In the genomic region with DNA sequence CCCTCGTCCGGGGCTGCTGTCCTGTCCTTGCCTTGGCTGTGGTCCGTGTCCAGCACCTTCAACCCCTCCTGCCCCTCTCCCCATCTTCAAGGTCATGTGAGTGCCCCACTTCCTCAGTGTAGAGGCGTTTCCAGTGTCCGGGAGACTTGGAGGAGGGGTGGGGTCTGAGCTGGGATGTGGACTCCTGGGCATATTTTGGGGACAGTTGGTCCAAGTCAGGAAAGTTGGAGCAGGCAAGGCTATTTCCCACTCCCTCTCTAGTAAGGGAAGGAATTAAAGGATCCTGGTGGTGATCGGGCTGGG, we compare ENCODE assay signal across 18 cellular contexts. TPM values are rescaled to one million over a fixed set of nuclear protein-coding genes. Genes with fewer than 3 reads are reported as not detected.
DNase-seq lines count a peak whose midpoint lies in the region; ATAC-seq and TF ChIP-seq lines count a peak whose summit lies in the region.
"Had no signal": no experiment of that assay in that cellular context is flagged by ENCODE, and none has a peak within 500 bp of the region (broad histone marks: within the 10 kb centered on the region; RNA-seq: fewer than 3 reads in every experiment).

No MANE protein-coding gene starts in this region.

- peaks cover 34% of the 10 kb centered on the region for H4K20me1 ChIP-seq in Loucy (ENCODE audit: insufficient read depth, low read length, poor library complexity, severe bottlenecking)

- H3K79me2 ChIP-seq in Loucy (ENCODE audit: insufficient read depth, low read length): peaks cover 73% of the 10 kb centered on the region
- peaks cover 41% of the 10 kb centered on the region for H3K79me2 ChIP-seq in trophoblast cell (ENCODE audit: control insufficient read depth, insufficient read depth, low read length, poor library complexity)

- no peak overlapping the region for H3K14ac ChIP-seq in trophoblast cell (ENCODE audit: low read length)

- H3K18ac ChIP-seq in trophoblast cell (ENCODE audit: low read length): no peak overlapping the region

- intact Hi-C loops in CD4-positive, alpha-beta memory T cell (cut with micrococcal nuclease): no loop called here
- intact Hi-C loops in activated T-helper 2 cell treated with anti-CD3 and anti-CD28 coated beads, Interferon-gamma antibody, Interleukin-2, Interleukin-4, amounts not matched to agents 10 μg/mL and 5 μg/mL and 100 μg/mL, durations not matched to agents 14 hours and 24 hours and 36 hours (cut with micrococcal nuclease): loop anchor here (5.0 kb wide), 1 partner anchor 74 kb away; no protein-coding TSS in a partner anchor

- no peak overlapping the region for H3K4me3 ChIP-seq in CD4-positive, alpha-beta memory T cell (ENCODE audit: low read length in 2 of 2)
- H3K4me3 ChIP-seq in Loucy (ENCODE audit: low read length, poor library complexity, severe bottlenecking): peak overlapping the region; percentile 98
- H3K4me3 ChIP-seq in fibroblast of the aortic adventitia (ENCODE audit: low read depth, low read length): peak overlapping the region; percentile 25
- H3K4me3 ChIP-seq in trophoblast cell (ENCODE audit: low read depth, low read length): no peak overlapping the region

- no peak overlapping the region for H3K27ac ChIP-seq in CD4-positive, alpha-beta memory T cell (ENCODE audit: low read depth, low read length)
- no peak overlapping the region for H3K27ac ChIP-seq in trophoblast cell (ENCODE audit: low read depth, low read length)
- H3K27ac ChIP-seq: esophagus squamous epithelium, prostate gland had no signal

- H3K4ac ChIP-seq in trophoblast cell (ENCODE audit: low read depth, low read length): peak overlapping the region; percentile 53

- H3K36me3 Mint-ChIP-seq in CD4-positive, alpha-beta memory T cell: peaks cover 0 to 2% of the 10 kb centered on the region in 2 donors
- H3K36me3 Mint-ChIP-seq in activated T-helper 2 cell treated with anti-CD3 and anti-CD28 coated beads, Interferon-gamma antibody, Interleukin-2, Interleukin-4, amounts not matched to agents 10 μg/mL and 5 μg/mL and 100 μg/mL, durations not matched to agents 14 hours and 24 hours and 36 hours (ENCODE audit: low read depth): peaks cover 13% of the 10 kb centered on the region

- no peak overlapping the region for H4K12ac ChIP-seq in trophoblast cell (ENCODE audit: low read depth, low read length)

- H3K9me2 ChIP-seq in Loucy (replicated peaks; ENCODE audit: low read depth, low read length): no peaks in the 10 kb centered on the region

- H2BK12ac ChIP-seq in trophoblast cell (ENCODE audit: low read length): no peak overlapping the region

- no peak for ATAC-seq in HG02623 (IDR thresholded peaks at IDR 0.05; ENCODE audit: unreplicated experiment)

- H3K4me3 Mint-ChIP-seq in CD4-positive, alpha-beta memory T cell: peak overlapping the region in 5 of 8 donors; percentile 11 to 60 (median 46)
- H3K4me3 Mint-ChIP-seq in activated T-helper 2 cell treated with anti-CD3 and anti-CD28 coated beads, Interferon-gamma antibody, Interleukin-2, Interleukin-4, amounts not matched to agents 10 μg/mL and 5 μg/mL and 100 μg/mL, durations not matched to agents 14 hours and 24 hours and 36 hours (ENCODE audit: low read depth): no peak overlapping the region

- H3K27ac Mint-ChIP-seq in CD4-positive, alpha-beta memory T cell: peak overlapping the region in 2 of 7 donors; percentile 66 to 71
- H3K27ac Mint-ChIP-seq in activated T-helper 2 cell treated with anti-CD3 and anti-CD28 coated beads, Interferon-gamma antibody, Interleukin-2, Interleukin-4, amounts not matched to agents 10 μg/mL and 5 μg/mL and 100 μg/mL, durations not matched to agents 14 hours and 24 hours and 36 hours: no peak overlapping the region
- H3K27ac Mint-ChIP-seq: T-helper 1 cell treated with Interleukin-12 subunit alpha and Interleukin-12 subunit beta and Interleukin-4 antibody, amounts not matched to agents 30 μg/mL and 1 μg/mL, for 36 hours had no signal

- H3K4me1 ChIP-seq in CD4-positive, alpha-beta memory T cell (ENCODE audit: insufficient read depth, low read length): peaks cover 29% of the 10 kb centered on the region
- H3K4me1 ChIP-seq in Loucy (ENCODE audit: insufficient read depth, low read length, poor library complexity, severe bottlenecking) (peaks cover 29% of the 10 kb centered on the region), trophoblast cell (ENCODE audit: control insufficient read depth in 1 of 2, insufficient read depth in 2 of 2, low read length in 2 of 2) (peaks cover 21 to 25% of the 10 kb centered on the region in 2 experiments)

- H3K36me3 ChIP-seq in CD4-positive, alpha-beta memory T cell (ENCODE audit: insufficient read depth, low read length): no peaks in the 10 kb centered on the region
- H3K36me3 ChIP-seq in Loucy (ENCODE audit: insufficient read depth, low read length) (no peaks in the 10 kb centered on the region), trophoblast cell (ENCODE audit: control insufficient read depth in 1 of 2, insufficient read depth in 2 of 2, low read length in 2 of 2) (peaks cover 19 to 21% of the 10 kb centered on the region in 2 experiments)
- H3K36me3 ChIP-seq: prostate gland, upper lobe of left lung had no signal

- H4K91ac ChIP-seq in trophoblast cell (ENCODE audit: low read depth, low read length): no peak overlapping the region

- peaks cover 12% of the 10 kb centered on the region for H3K79me1 ChIP-seq in trophoblast cell (ENCODE audit: low read length)

- H3K9ac ChIP-seq in Loucy (ENCODE audit: low read depth, low read length, poor library complexity, severe bottlenecking) (peak overlapping the region; percentile 99), trophoblast cell (ENCODE audit: low read length) (peak overlapping the region; percentile 37)

- no CpG with 5 or more reads among the region's 6 CpGs for WGBS in trophoblast cell (ENCODE audit: extremely low coverage, insufficient coverage, insufficient read length)

- DNase-seq in CD4-positive, alpha-beta memory T cell: no peak
- DNase-seq in fibroblast of the aortic adventitia (ENCODE audit: low read depth): no peak
- no peak for DNase-seq in trophoblast cell
- DNase-seq in activated T-helper 2 cell treated with anti-CD3 and anti-CD28 coated beads, Interferon-gamma antibody, Interleukin-2, Interleukin-4, amounts not matched to agents 10 μg/mL and 5 μg/mL and 100 μg/mL, durations not matched to agents 14 hours and 24 hours and 36 hours (ENCODE audit: low spot score): no peak
- no peak for DNase-seq in SKM-1 (lab: John Stamatoyannopoulos, UW; ENCODE audit: unreplicated experiment)
- DNase-seq: activated gamma-delta T cell; cortex of kidney; esophagus squamous epithelium; kidney glomerular epithelial cell; NCI-H146; NCI-H2227 treated with DMSO at 0.1 percent for 48 hours; RPMI8226; stimulated activated naive CD4-positive, alpha-beta T cell treated with Interleukin-2 at 50 U/mL for 16 hours had no signal

- H2BK120ac ChIP-seq in trophoblast cell (ENCODE audit: insufficient read depth, low read length, poor library complexity): no peak overlapping the region

- no peak overlapping the region for H4K8ac ChIP-seq in trophoblast cell (ENCODE audit: low read depth, low read length)

- POLR2A ChIA-PET in CD4-positive, alpha-beta memory T cell (lab: Charles Lee; ENCODE audit: partially characterized antibody): interaction anchor here (1.5 kb wide), 1 partner anchor 34 kb away, joined by 4 read pairs; a partner anchor contains a TSS

- no peaks in the 10 kb centered on the region for H3K9me3 Mint-ChIP-seq in CD4-positive, alpha-beta memory T cell
- no peaks in the 10 kb centered on the region for H3K9me3 Mint-ChIP-seq in activated T-helper 2 cell treated with anti-CD3 and anti-CD28 coated beads, Interferon-gamma antibody, Interleukin-2, Interleukin-4, amounts not matched to agents 10 μg/mL and 5 μg/mL and 100 μg/mL, durations not matched to agents 14 hours and 24 hours and 36 hours
- H3K9me3 Mint-ChIP-seq: T-helper 1 cell treated with Interleukin-12 subunit alpha and Interleukin-12 subunit beta and Interleukin-4 antibody, amounts not matched to agents 30 μg/mL and 1 μg/mL, for 36 hours had no signal

- no peak for TF ChIP-seq CTCF in Loucy (conservative IDR thresholded peaks at IDR 0.05; ENCODE audit: low read length)
- TF ChIP-seq CTCF in fibroblast of the aortic adventitia (IDR thresholded peaks at IDR 0.05; ENCODE audit: insufficient read depth, low read length): no peak

- H2BK5ac ChIP-seq in trophoblast cell (ENCODE audit: low read depth, low read length, poor library complexity): no peak overlapping the region

- no peaks in the 10 kb centered on the region for H3K27me3 ChIP-seq in CD4-positive, alpha-beta memory T cell (ENCODE audit: insufficient read depth, low read length)
- H3K27me3 ChIP-seq in Loucy (ENCODE audit: insufficient read depth, low read length, poor library complexity, severe bottlenecking) (peaks cover 5% of the 10 kb centered on the region), trophoblast cell (ENCODE audit: insufficient read depth, low read length) (no peaks in the 10 kb centered on the region)
- H3K27me3 ChIP-seq: esophagus squamous epithelium, upper lobe of left lung had no signal

- H2AFZ ChIP-seq in Loucy (ENCODE audit: low read length) (no peak overlapping the region), trophoblast cell (ENCODE audit: insufficient read depth, low read length, poor library complexity) (no peak overlapping the region)

- no peak overlapping the region for H2AK5ac ChIP-seq in trophoblast cell (ENCODE audit: low read length)

- H3K23ac ChIP-seq in trophoblast cell (ENCODE audit: low read length): no peak overlapping the region

- no peaks in the 10 kb centered on the region for H3K27me3 Mint-ChIP-seq in CD4-positive, alpha-beta memory T cell
- no peaks in the 10 kb centered on the region for H3K27me3 Mint-ChIP-seq in activated T-helper 2 cell treated with anti-CD3 and anti-CD28 coated beads, Interferon-gamma antibody, Interleukin-2, Interleukin-4, amounts not matched to agents 10 μg/mL and 5 μg/mL and 100 μg/mL, durations not matched to agents 14 hours and 24 hours and 36 hours (ENCODE audit: low read depth)

- H3F3A ChIP-seq in Loucy (ENCODE audit: low read depth): no peaks in the 10 kb centered on the region

- peak overlapping the region; percentile 99 for H3K4me2 ChIP-seq in Loucy (ENCODE audit: low read depth, low read length, poor library complexity, severe bottlenecking)
- peak overlapping the region; percentile 16 for H3K4me2 ChIP-seq in trophoblast cell (ENCODE audit: low read length)

- CTCF ChIA-PET in CD4-positive, alpha-beta memory T cell (lab: Charles Lee; ENCODE audit: partially characterized antibody): no interaction called here

- H3K9me3 ChIP-seq in CD4-positive, alpha-beta memory T cell (ENCODE audit: control insufficient read depth in 1 of 2, low read length in 2 of 2): no peaks in the 10 kb centered on the region
- no peaks in the 10 kb centered on the region for H3K9me3 ChIP-seq in Loucy (ENCODE audit: insufficient read depth, low read depth, low read length)
- peaks cover 7% of the 10 kb centered on the region for H3K9me3 ChIP-seq in trophoblast cell (ENCODE audit: insufficient read depth, low read depth, low read length)
- H3K9me3 ChIP-seq: esophagus squamous epithelium, prostate gland, upper lobe of left lung had no signal

- H3K4me1 Mint-ChIP-seq in CD4-positive, alpha-beta memory T cell: peaks cover 10 to 32% (median 19%) of the 10 kb centered on the region in 4 donors
- H3K4me1 Mint-ChIP-seq in activated T-helper 2 cell treated with anti-CD3 and anti-CD28 coated beads, Interferon-gamma antibody, Interleukin-2, Interleukin-4, amounts not matched to agents 10 μg/mL and 5 μg/mL and 100 μg/mL, durations not matched to agents 14 hours and 24 hours and 36 hours (ENCODE audit: low read depth): peaks cover 14% of the 10 kb centered on the region

RNA-seq across cellular contexts. Expression of a gene that starts 3.0 kb away (rescaled TPM):
- 10 to 100 TPM; 66.1 to 73.8 TPM for total RNA-seq in CD4-positive, alpha-beta memory T cell
- polyA plus RNA-seq in CD4-positive, alpha-beta memory T cell: 1 to 10 TPM; 2.9 to 5.0 TPM
- 15.0 and 24.2 TPM in 2 replicates for total RNA-seq in fibroblast of the aortic adventitia (ENCODE audit: low replicate concordance)
- 63.6 and 66.1 TPM in 2 replicates for polyA plus RNA-seq in trophoblast cell (2013)
- 35.0 and 39.2 TPM in 2 replicates for total RNA-seq in activated T-helper 2 cell treated with anti-CD3 and anti-CD28 coated beads, Interferon-gamma antibody, Interleukin-2, Interleukin-4, amounts not matched to agents 10 μg/mL and 5 μg/mL and 100 μg/mL, durations not matched to agents 14 hours and 24 hours and 36 hours

RNA-seq across cellular contexts. Expression of a gene that starts 19.6 kb away (rescaled TPM):
- 1 to 10 TPM; 1.0 to 1.7 TPM for total RNA-seq in CD4-positive, alpha-beta memory T cell
- not detected for polyA plus RNA-seq in CD4-positive, alpha-beta memory T cell
- 5.6 and 11.6 TPM in 2 replicates for total RNA-seq in fibroblast of the aortic adventitia (ENCODE audit: low replicate concordance)
- polyA plus RNA-seq in trophoblast cell (2013): 1.8 and 2.1 TPM in 2 replicates
- total RNA-seq in activated T-helper 2 cell treated with anti-CD3 and anti-CD28 coated beads, Interferon-gamma antibody, Interleukin-2, Interleukin-4, amounts not matched to agents 10 μg/mL and 5 μg/mL and 100 μg/mL, durations not matched to agents 14 hours and 24 hours and 36 hours: 0.50 and 0.74 TPM in 2 replicates

RNA-seq across cellular contexts. Expression of a gene that starts 34.2 kb away (rescaled TPM):
- total RNA-seq in CD4-positive, alpha-beta memory T cell: 10 to 100 TPM; 12.1 to 15.4 TPM
- polyA plus RNA-seq in CD4-positive, alpha-beta memory T cell: 1 to 10 TPM; 2.1 to 3.2 TPM
- 11.0 and 20.4 TPM in 2 replicates for total RNA-seq in fibroblast of the aortic adventitia (ENCODE audit: low replicate concordance)
- 5.2 and 5.5 TPM in 2 replicates for polyA plus RNA-seq in trophoblast cell (2013)
- total RNA-seq in activated T-helper 2 cell treated with anti-CD3 and anti-CD28 coated beads, Interferon-gamma antibody, Interleukin-2, Interleukin-4, amounts not matched to agents 10 μg/mL and 5 μg/mL and 100 μg/mL, durations not matched to agents 14 hours and 24 hours and 36 hours: 27.7 and 29.8 TPM in 2 replicates

RNA-seq across cellular contexts. Expression of a gene that starts 34.5 kb away (rescaled TPM):
- 100 to 1,000 TPM; 137 to 152 TPM for total RNA-seq in CD4-positive, alpha-beta memory T cell
- 100 to 1,000 TPM; 419 to 542 TPM for polyA plus RNA-seq in CD4-positive, alpha-beta memory T cell
- total RNA-seq in fibroblast of the aortic adventitia (ENCODE audit: low replicate concordance): 74.3 and 195 TPM in 2 replicates
- polyA plus RNA-seq in trophoblast cell (2013): 783 and 790 TPM in 2 replicates
- 208 and 235 TPM in 2 replicates for total RNA-seq in activated T-helper 2 cell treated with anti-CD3 and anti-CD28 coated beads, Interferon-gamma antibody, Interleukin-2, Interleukin-4, amounts not matched to agents 10 μg/mL and 5 μg/mL and 100 μg/mL, durations not matched to agents 14 hours and 24 hours and 36 hours

Comparison
In these comparisons a context has a peak if more than half of its experiments do, and no peak if none do; other contexts are left out.
1. H3K4me3 ChIP-seq: peak in Loucy (single experiment) and fibroblast of the aortic adventitia (single experiment); none in CD4-positive, alpha-beta memory T cell (0 of 2) and trophoblast cell (single experiment).